ENCODE assay signal across 23 cellular contexts in genomic region chr9:124355032-124355940, GRCh38. TPM values are rescaled to one million over a fixed set of nuclear protein-coding genes. Genes with fewer than 3 reads are reported as not detected.
DNase-seq lines count a peak whose midpoint lies in the region; ATAC-seq and TF ChIP-seq lines count a peak whose summit lies in the region.
"Had no signal": no experiment of that assay in that cellular context is flagged by ENCODE, and none has a peak within 500 bp of the region (broad histone marks: within the 10 kb centered on the region; RNA-seq: fewer than 3 reads in every experiment).

No MANE protein-coding gene starts in this region.

- ATAC-seq in stimulated activated naive CD8-positive, alpha-beta T cell treated with anti-CD3 and anti-CD28 coated beads, Interleukin-15, amount 100 ng/mL, for 72 hours = no peak
- ATAC-seq in left lobe of liver (peak; percentile 6), GM21526 (IDR thresholded peaks at IDR 0.05; ENCODE audit: low FRiP score, unreplicated experiment) (no peak)
- ATAC-seq: heart left ventricle had no signal

- H3K27me3 Mint-ChIP-seq in stimulated activated naive CD8-positive, alpha-beta T cell treated with anti-CD3 and anti-CD28 coated beads, Interleukin-15, Interleukin-2, amounts not matched to agents 100 ng/mL and 50 ng/mL, for 24 hours = no peaks in the 10 kb centered on the region
- H3K27me3 Mint-ChIP-seq in stimulated activated naive CD8-positive, alpha-beta T cell treated with anti-CD3 and anti-CD28 coated beads, Interleukin-15, amount 100 ng/mL, for 72 hours = no peaks in the 10 kb centered on the region
- H3K27me3 Mint-ChIP-seq: central memory CD8-positive, alpha-beta T cell had no signal

- H3K36me3 Mint-ChIP-seq in stimulated activated naive CD8-positive, alpha-beta T cell treated with anti-CD3 and anti-CD28 coated beads, Interleukin-15, Interleukin-2, amounts not matched to agents 100 ng/mL and 50 ng/mL, for 24 hours (ENCODE audit: low read depth) = peaks cover 49% of the 10 kb centered on the region

- no peaks in the 10 kb centered on the region for H3K9me3 ChIP-seq in Peyer's patch
- H3K9me3 ChIP-seq: heart left ventricle, lower lobe of right lung, transverse colon had no signal

- TF ChIP-seq POLR2A in Peyer's patch (IDR thresholded peaks at IDR 0.05) = no peak

- H3K4me3 Mint-ChIP-seq in stimulated activated naive CD8-positive, alpha-beta T cell treated with anti-CD3 and anti-CD28 coated beads, Interleukin-15, Interleukin-2, amounts not matched to agents 100 ng/mL and 50 ng/mL, for 24 hours = no peak overlapping the region
- no peak overlapping the region for H3K4me3 Mint-ChIP-seq in stimulated activated naive CD8-positive, alpha-beta T cell treated with anti-CD3 and anti-CD28 coated beads, Interleukin-15, amount 100 ng/mL, for 72 hours
- H3K4me3 Mint-ChIP-seq: activated T-helper 1 cell treated with anti-CD3 and anti-CD28 coated beads, Interleukin-12 subunit alpha, Interleukin-12 subunit beta, Interleukin-2, Interleukin-4 antibody, amounts not matched to agents 30 ng/mL and 10 ng/mL and 1 ng/mL, durations not matched to agents 14 hours and 24 hours and 36 hours; central memory CD8-positive, alpha-beta T cell had no signal

- no peak overlapping the region for H3K4me3 ChIP-seq in Peyer's patch
- H3K4me3 ChIP-seq: GM23248, heart left ventricle, lower lobe of right lung, transverse colon had no signal

- peak overlapping the region; percentile 31 for H3K27ac Mint-ChIP-seq in stimulated activated naive CD8-positive, alpha-beta T cell treated with anti-CD3 and anti-CD28 coated beads, Interleukin-15, Interleukin-2, amounts not matched to agents 100 ng/mL and 50 ng/mL, for 24 hours
- H3K27ac Mint-ChIP-seq in stimulated activated naive CD8-positive, alpha-beta T cell treated with anti-CD3 and anti-CD28 coated beads, Interleukin-15, amount 100 ng/mL, for 72 hours = peak overlapping the region in 1 of 2 donors; percentile 35
- H3K27ac Mint-ChIP-seq: activated T-helper 1 cell treated with anti-CD3 and anti-CD28 coated beads, Interleukin-12 subunit alpha, Interleukin-12 subunit beta, Interleukin-2, Interleukin-4 antibody, amounts not matched to agents 30 ng/mL and 10 ng/mL and 1 ng/mL, durations not matched to agents 14 hours and 24 hours and 36 hours had no signal

- no peak for DNase-seq in stimulated activated naive CD8-positive, alpha-beta T cell treated with anti-CD3 and anti-CD28 coated beads, Interleukin-15, amount 100 ng/mL, for 72 hours
- no peak for DNase-seq in RWPE1 (ENCODE audit: low spot score)
- no peak for DNase-seq in left lobe of liver (ENCODE audit: low spot score)
- DNase-seq in T-helper 9 cell = no peak
- DNase-seq in Peyer's patch = no peak
- DNase-seq: activated CD4-positive, alpha-beta T cell treated with anti-CD3 and anti-CD28 coated beads, Interleukin-2, amount 50 U/mL, for 4 hours; AML-193; amniotic stem cell; COR-L47; GM23248; Karpas-422; lower lobe of right lung; NCI-H1105 treated with DMSO at 0.1 percent for 48 hours; NCI-H526 treated with DMSO at 0.1 percent for 48 hours; SHP77; stimulated activated naive CD4-positive, alpha-beta T cell treated with Interleukin-2 at 50 U/mL for 16 hours; transverse colon had no signal

- CTCF ChIA-PET in RWPE1 (lab: Yijun Ruan, JAX) = interaction anchor here (0.5 to 1.0 kb wide), 3 partner anchors 25 to 1412 kb away, joined by 3 to 5 read pairs (median 5); no protein-coding TSS in a partner anchor

- peak overlapping the region; percentile 42 for H3K27ac ChIP-seq in RWPE1
- no peak overlapping the region for H3K27ac ChIP-seq in Peyer's patch
- H3K27ac ChIP-seq: heart left ventricle, lower lobe of right lung, parathyroid adenoma, transverse colon had no signal

- H3K4me1 Mint-ChIP-seq in stimulated activated naive CD8-positive, alpha-beta T cell treated with anti-CD3 and anti-CD28 coated beads, Interleukin-15, Interleukin-2, amounts not matched to agents 100 ng/mL and 50 ng/mL, for 24 hours (ENCODE audit: low read depth) = peaks cover 28% of the 10 kb centered on the region
- H3K4me1 Mint-ChIP-seq in stimulated activated naive CD8-positive, alpha-beta T cell treated with anti-CD3 and anti-CD28 coated beads, Interleukin-15, amount 100 ng/mL, for 72 hours = peaks cover 33% of the 10 kb centered on the region

- POLR2A ChIA-PET in RWPE1 (lab: Yijun Ruan, JAX; ENCODE audit: low non-redundant PET) = no interaction called here

- no peaks in the 10 kb centered on the region for H3K9me3 Mint-ChIP-seq in stimulated activated naive CD8-positive, alpha-beta T cell treated with anti-CD3 and anti-CD28 coated beads, Interleukin-15, Interleukin-2, amounts not matched to agents 100 ng/mL and 50 ng/mL, for 24 hours
- no peaks in the 10 kb centered on the region for H3K9me3 Mint-ChIP-seq in stimulated activated naive CD8-positive, alpha-beta T cell treated with anti-CD3 and anti-CD28 coated beads, Interleukin-15, amount 100 ng/mL, for 72 hours
- H3K9me3 Mint-ChIP-seq: activated T-helper 1 cell treated with anti-CD3 and anti-CD28 coated beads, Interleukin-12 subunit alpha, Interleukin-12 subunit beta, Interleukin-2, Interleukin-4 antibody, amounts not matched to agents 30 ng/mL and 10 ng/mL and 1 ng/mL, durations not matched to agents 14 hours and 24 hours and 36 hours; central memory CD8-positive, alpha-beta T cell had no signal

- H3K4me1 ChIP-seq in Peyer's patch = no peaks in the 10 kb centered on the region
- H3K4me1 ChIP-seq: lower lobe of right lung, parathyroid adenoma had no signal

- H3K36me3 ChIP-seq in Peyer's patch = peaks cover 0 to 66% (median 0%) of the 10 kb centered on the region in 3 donors

- TF ChIP-seq CTCF in RWPE1 (conservative IDR thresholded peaks at IDR 0.05; ENCODE audit: low read depth) = no peak
- no peak for TF ChIP-seq CTCF in Peyer's patch (IDR thresholded peaks at IDR 0.05)

- H3K27me3 ChIP-seq in Peyer's patch = no peaks in the 10 kb centered on the region
- H3K27me3 ChIP-seq: heart left ventricle, transverse colon had no signal

RNA-seq across cellular contexts. Expression of gene PSMB7, which starts 60.0 kb away (rescaled TPM):
- 86.0 TPM for total RNA-seq in left lobe of liver
- 100 to 1,000 TPM in 1 of 4 donors, 10 to 100 TPM in 3; 67.6 to 110 (median 90.8) TPM for total RNA-seq in Peyer's patch
